ENCODE assay signal across 11 cellular contexts in genomic region chr7:27640914-27641570, GRCh38. TPM values are rescaled to one million over a fixed set of nuclear protein-coding genes. Genes with fewer than 3 reads are reported as not detected.
A peak's percentile ranks its signal among the peaks of the same experiment; 100 is the strongest.
DNase-seq lines count a peak whose midpoint lies in the region; ATAC-seq and TF ChIP-seq lines count a peak whose summit lies in the region.
"Had no signal": no experiment of that assay in that cellular context is flagged by ENCODE, and none has a peak within 500 bp of the region (broad histone marks: within the 10 kb centered on the region; RNA-seq: fewer than 3 reads in every experiment).

No MANE protein-coding gene starts in this region.

- no peaks in the 10 kb centered on the region for H3K27me3 Mint-ChIP-seq in stimulated activated naive B cell treated with anti-CD40 and anti-IgM and Interleukin-4, amounts not matched to agents 10 μg/mL and 1 μg/mL and 100 μg/mL, for 72 hours
- H3K27me3 Mint-ChIP-seq: B cell had no signal

- peaks cover 0 to 4% of the 10 kb centered on the region in 2 donors for H3K9me3 Mint-ChIP-seq in stimulated activated naive B cell treated with anti-CD40 and anti-IgM and Interleukin-4, amounts not matched to agents 10 μg/mL and 1 μg/mL and 100 μg/mL, for 72 hours

- intact Hi-C loops in Right ventricle myocardium superior (cut with DNase I): no loop called here
- intact Hi-C loops in cardiac septum (cut with DNase I): no loop called here

- no peak for TF ChIP-seq CTCF in brain microvascular endothelial cell (IDR thresholded peaks at IDR 0.05; ENCODE audit: low read depth, low read length, missing control alignments)

- no peaks in the 10 kb centered on the region for H3K36me3 ChIP-seq in brain microvascular endothelial cell (replicated peaks)

- H3K4me1 Mint-ChIP-seq in stimulated activated naive B cell treated with anti-CD40 and anti-IgM and Interleukin-4, amounts not matched to agents 10 μg/mL and 1 μg/mL and 100 μg/mL, for 72 hours: peaks cover 6 to 8% of the 10 kb centered on the region in 2 donors

- H3K4me3 ChIP-seq in brain microvascular endothelial cell (ENCODE audit: low read depth, low read length): no peak overlapping the region

- DNase-seq in Right ventricle myocardium superior (no peak), cardiac septum (ENCODE audit: low spot score) (no peak), brain microvascular endothelial cell (peak; percentile 94), left lobe of liver (ENCODE audit: low spot score) (peak; percentile 58), NCI-H1105 (lab: John Stamatoyannopoulos, UW) (no peak)
- no peak for DNase-seq in stimulated activated naive B cell treated with anti-CD40 and anti-IgM and Interleukin-4, amounts not matched to agents 10 μg/mL and 1 μg/mL and 100 μg/mL, for 72 hours
- DNase-seq: hippocampal formation had no signal

- in situ Hi-C loops in brain microvascular endothelial cell (cut with HindIII; ENCODE audit: low pct_ligation_motif_present, low sequenced_read_pairs): no loop called here

- H3K27ac Mint-ChIP-seq in stimulated activated naive B cell treated with anti-CD40 and anti-IgM and Interleukin-4, amounts not matched to agents 10 μg/mL and 1 μg/mL and 100 μg/mL, for 72 hours: no peak overlapping the region
- H3K27ac Mint-ChIP-seq: B cell had no signal

- H3K27me3 ChIP-seq in brain microvascular endothelial cell (replicated peaks): no peaks in the 10 kb centered on the region

- no peak overlapping the region for H3K4me3 Mint-ChIP-seq in stimulated activated naive B cell treated with anti-CD40 and anti-IgM and Interleukin-4, amounts not matched to agents 10 μg/mL and 1 μg/mL and 100 μg/mL, for 72 hours
- H3K4me3 Mint-ChIP-seq: B cell had no signal

- peaks cover 23 to 27% of the 10 kb centered on the region in 2 donors for H3K36me3 Mint-ChIP-seq in stimulated activated naive B cell treated with anti-CD40 and anti-IgM and Interleukin-4, amounts not matched to agents 10 μg/mL and 1 μg/mL and 100 μg/mL, for 72 hours

- peak; percentile 81 for ATAC-seq in Right ventricle myocardium superior (ENCODE audit: poor library complexity)
- ATAC-seq in left lobe of liver: peak; percentile 76
- no peak for ATAC-seq in stimulated activated naive B cell treated with anti-CD40 and anti-IgM and Interleukin-4, amounts not matched to agents 10 μg/mL and 1 μg/mL and 100 μg/mL, for 72 hours (replicated peaks)
- no peak for ATAC-seq in HG02852 (IDR thresholded peaks at IDR 0.05; ENCODE audit: unreplicated experiment)
- ATAC-seq in HG03469 (IDR thresholded peaks at IDR 0.05; ENCODE audit: unreplicated experiment): no peak

- peak overlapping the region; percentile 86 for H3K27ac ChIP-seq in brain microvascular endothelial cell
- H3K27ac ChIP-seq: HL-60 had no signal

RNA-seq across cellular contexts. Expression of gene HIBADH, which starts 21.6 kb away (rescaled TPM):
- 113 TPM for total RNA-seq in Right ventricle myocardium superior
- 54.8 TPM for total RNA-seq in cardiac septum
- 79.8 TPM for total RNA-seq in left lobe of liver

Comparison
In these comparisons a context has a peak if more than half of its experiments do, and no peak if none do; other contexts are left out.
1. ATAC-seq: peak in Right ventricle myocardium superior (single experiment) and left lobe of liver (single experiment); none in stimulated activated naive B cell treated with anti-CD40 and anti-IgM and Interleukin-4, amounts not matched to agents 10 μg/mL and 1 μg/mL and 100 μg/mL, for 72 hours (0 of 2), HG02852 (single experiment) and HG03469 (single experiment).
2. DNase-seq: peak in brain microvascular endothelial cell (single experiment) and left lobe of liver (single experiment); none in Right ventricle myocardium superior (single experiment), cardiac septum (single experiment), stimulated activated naive B cell treated with anti-CD40 and anti-IgM and Interleukin-4, amounts not matched to agents 10 μg/mL and 1 μg/mL and 100 μg/mL, for 72 hours (single experiment) and NCI-H1105 (single experiment).